ENCODE assay signal across 1 cellular context in the genomic region with DNA sequence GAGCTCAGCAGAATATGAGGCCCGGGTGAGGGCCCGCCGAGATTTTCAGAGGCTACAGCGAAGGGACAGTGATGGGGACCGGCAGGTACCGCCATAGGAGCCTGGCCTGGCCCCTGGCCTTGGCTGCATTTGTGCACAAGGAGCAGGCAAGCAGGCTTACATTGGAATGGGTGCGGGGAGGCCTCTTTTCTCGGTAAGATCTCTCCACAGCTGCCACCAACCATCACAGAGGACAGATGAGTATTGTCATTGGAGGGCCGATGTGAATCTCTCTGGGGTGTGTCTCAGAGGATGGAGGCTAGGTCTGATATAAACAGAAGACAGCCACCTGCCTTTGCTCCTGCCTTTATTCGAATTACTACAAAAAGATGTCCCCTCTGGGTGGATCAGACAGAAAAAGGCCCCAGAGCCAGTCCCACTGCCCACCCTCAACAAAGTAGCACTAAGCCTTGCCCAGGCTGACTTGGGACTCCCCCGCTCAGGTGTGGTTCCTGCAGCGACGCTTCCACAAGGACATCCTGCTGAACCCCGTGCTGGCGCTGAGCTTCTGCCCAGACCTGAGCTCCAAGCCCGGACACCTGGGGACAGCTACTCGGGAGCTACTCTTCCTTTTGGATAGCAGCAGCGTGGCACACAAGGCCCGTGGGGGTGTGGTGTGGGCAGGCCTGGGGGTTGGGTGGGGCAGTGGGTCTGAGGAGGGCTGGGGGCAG.
TF ChIP-seq lines count a peak whose summit lies in the region.

No MANE protein-coding gene starts in this region.

TF ChIP-seq in H1, 55 proteins besides CTCF, POLR2A, EP300 and RAD21:
- TF ChIP-seq ATF3 (IDR thresholded peaks at IDR 0.05; ENCODE audit: insufficient read depth, low read depth, low read length): no peak
- TF ChIP-seq CHD7 (IDR thresholded peaks at IDR 0.05; ENCODE audit: insufficient replicate concordance, low read length): no peak
- TF ChIP-seq TCF12 (IDR thresholded peaks at IDR 0.05; ENCODE audit: low read depth, low read length): no peak
- TF ChIP-seq POLR2AphosphoS5 (IDR thresholded peaks at IDR 0.05; ENCODE audit: low read depth, low read length): no peak
- no peak for TF ChIP-seq ASH2L (IDR thresholded peaks at IDR 0.05; ENCODE audit: low read length)
- no peak for TF ChIP-seq CEBPB (IDR thresholded peaks at IDR 0.05; ENCODE audit: low read depth, low read length)
- no peak for TF ChIP-seq RBBP5 (IDR thresholded peaks at IDR 0.05; ENCODE audit: borderline replicate concordance, low read depth, low read length)
